15 cellular contexts compared by ENCODE assay signal in genomic region chr3:16840111-16840444, GRCh38. TPM values are rescaled to one million over a fixed set of nuclear protein-coding genes. Genes with fewer than 3 reads are reported as not detected.
DNase-seq lines count a peak whose midpoint lies in the region; ATAC-seq and TF ChIP-seq lines count a peak whose summit lies in the region.
"Had no signal": no experiment of that assay in that cellular context is flagged by ENCODE, and none has a peak within 500 bp of the region (broad histone marks: within the 10 kb centered on the region; RNA-seq: fewer than 3 reads in every experiment).

No MANE protein-coding gene starts in this region.

- TF ChIP-seq CTCF in CD14-positive monocyte (IDR thresholded peaks at IDR 0.05) = no peak

- no peaks in the 10 kb centered on the region for H3K9me3 Mint-ChIP-seq in activated CD4-positive, alpha-beta T cell treated with anti-CD3 and anti-CD28 coated beads, Interleukin-2, amount 10 ng/mL, durations not matched to agents 7 days and 5 days
- peaks cover 0 to under 1% (median 0%) of the 10 kb centered on the region in 7 donors for H3K9me3 Mint-ChIP-seq in CD14-positive monocyte
- H3K9me3 Mint-ChIP-seq: CD4-positive, CD25-positive, alpha-beta regulatory T cell had no signal

- CTCF ChIA-PET in activated CD4-positive, alpha-beta T cell treated with anti-CD3 and anti-CD28 coated beads, Interleukin-2, amount 10 ng/mL, durations not matched to agents 7 days and 5 days (lab: Charles Lee) = no interaction called here

- peak overlapping the region; percentile 41 for H3K27ac Mint-ChIP-seq in activated CD4-positive, alpha-beta T cell treated with anti-CD3 and anti-CD28 coated beads, Interleukin-2, amount 10 ng/mL, durations not matched to agents 7 days and 5 days
- no peak overlapping the region for H3K27ac Mint-ChIP-seq in CD14-positive monocyte

- ATAC-seq in GM18870 (IDR thresholded peaks at IDR 0.05; ENCODE audit: unreplicated experiment) = no peak

- no peak for DNase-seq in activated CD4-positive, alpha-beta T cell treated with anti-CD3 and anti-CD28 coated beads, Interleukin-2, amount 10 ng/mL, durations not matched to agents 7 days and 5 days
- no peak for DNase-seq in activated CD4-positive, alpha-beta T cell treated with anti-CD3 and anti-CD28 coated beads for 1 hour
- DNase-seq in HS-27A (ENCODE audit: low read depth) (peak; percentile 39), dermis blood vessel endothelial cell (peak; percentile 45), pulmonary artery endothelial cell (ENCODE audit: low read depth, low spot score) (peak; percentile 19), OCI-M1 (lab: John Stamatoyannopoulos, UW) (no peak), CD14-positive monocyte (ENCODE audit: low spot score) (no peak)
- DNase-seq: AML-193; CD4-positive, CD25-positive, alpha-beta regulatory T cell; DMS79; GF-D8; NCI-H1417; NCI-H1930 had no signal

- no peaks in the 10 kb centered on the region for H3K27me3 Mint-ChIP-seq in activated CD4-positive, alpha-beta T cell treated with anti-CD3 and anti-CD28 coated beads, Interleukin-2, amount 10 ng/mL, durations not matched to agents 7 days and 5 days
- peaks cover 0 to 2% (median 0%) of the 10 kb centered on the region in 3 donors for H3K27me3 Mint-ChIP-seq in CD14-positive monocyte (ENCODE audit: low read depth in 3 of 3)

- no peak overlapping the region for H3K4me3 Mint-ChIP-seq in activated CD4-positive, alpha-beta T cell treated with anti-CD3 and anti-CD28 coated beads, Interleukin-2, amount 10 ng/mL, durations not matched to agents 7 days and 5 days
- H3K4me3 Mint-ChIP-seq in CD14-positive monocyte = no peak overlapping the region
- H3K4me3 Mint-ChIP-seq: CD4-positive, CD25-positive, alpha-beta regulatory T cell had no signal

- H3K36me3 Mint-ChIP-seq in activated CD4-positive, alpha-beta T cell treated with anti-CD3 and anti-CD28 coated beads, Interleukin-2, amount 10 ng/mL, durations not matched to agents 7 days and 5 days (ENCODE audit: low read depth) = no peaks in the 10 kb centered on the region
- H3K36me3 Mint-ChIP-seq in CD14-positive monocyte = no peaks in the 10 kb centered on the region
- H3K36me3 Mint-ChIP-seq: CD4-positive, CD25-positive, alpha-beta regulatory T cell had no signal

- POLR2A ChIA-PET in activated CD4-positive, alpha-beta T cell treated with anti-CD3 and anti-CD28 coated beads, Interleukin-2, amount 10 ng/mL, durations not matched to agents 7 days and 5 days (lab: Charles Lee) = no interaction called here

- H3K4me1 Mint-ChIP-seq in activated CD4-positive, alpha-beta T cell treated with anti-CD3 and anti-CD28 coated beads, Interleukin-2, amount 10 ng/mL, durations not matched to agents 7 days and 5 days = peaks cover 77% of the 10 kb centered on the region
- H3K4me1 Mint-ChIP-seq in CD14-positive monocyte = peaks cover 49% of the 10 kb centered on the region

- intact Hi-C loops in CD14-positive monocyte (cut with micrococcal nuclease) = loop anchor here in 1 of 2 donors (5.0 kb wide), 1 partner anchor 47 kb away; no protein-coding TSS in a partner anchor

RNA-seq across cellular contexts. Expression of gene PLCL2, which starts 44.7 kb away (rescaled TPM):
- total RNA-seq in activated CD4-positive, alpha-beta T cell treated with anti-CD3 and anti-CD28 coated beads, Interleukin-2, amount 10 ng/mL, durations not matched to agents 7 days and 5 days = 10 to 100 TPM; 48.8 to 50.9 TPM
- total RNA-seq in dermis blood vessel endothelial cell (12.4 and 14.8 TPM in 2 replicates), pulmonary artery endothelial cell (12.1 and 15.6 TPM in 2 replicates)
- 10 to 100 TPM; 26.8 to 32.5 TPM for polyA plus RNA-seq in CD14-positive monocyte
- total RNA-seq: LHCN-M2 had no signal

Comparison
In these comparisons a context has a peak if more than half of its experiments do, and no peak if none do; other contexts are left out.
1. DNase-seq: peak in HS-27A (single experiment), dermis blood vessel endothelial cell (single experiment) and pulmonary artery endothelial cell (single experiment); none in activated CD4-positive, alpha-beta T cell treated with anti-CD3 and anti-CD28 coated beads, Interleukin-2, amount 10 ng/mL, durations not matched to agents 7 days and 5 days (single experiment), activated CD4-positive, alpha-beta T cell treated with anti-CD3 and anti-CD28 coated beads for 1 hour (single experiment), OCI-M1 (single experiment) and CD14-positive monocyte (single experiment).